ENCODE assay signal across 8 cellular contexts in the genomic region with DNA sequence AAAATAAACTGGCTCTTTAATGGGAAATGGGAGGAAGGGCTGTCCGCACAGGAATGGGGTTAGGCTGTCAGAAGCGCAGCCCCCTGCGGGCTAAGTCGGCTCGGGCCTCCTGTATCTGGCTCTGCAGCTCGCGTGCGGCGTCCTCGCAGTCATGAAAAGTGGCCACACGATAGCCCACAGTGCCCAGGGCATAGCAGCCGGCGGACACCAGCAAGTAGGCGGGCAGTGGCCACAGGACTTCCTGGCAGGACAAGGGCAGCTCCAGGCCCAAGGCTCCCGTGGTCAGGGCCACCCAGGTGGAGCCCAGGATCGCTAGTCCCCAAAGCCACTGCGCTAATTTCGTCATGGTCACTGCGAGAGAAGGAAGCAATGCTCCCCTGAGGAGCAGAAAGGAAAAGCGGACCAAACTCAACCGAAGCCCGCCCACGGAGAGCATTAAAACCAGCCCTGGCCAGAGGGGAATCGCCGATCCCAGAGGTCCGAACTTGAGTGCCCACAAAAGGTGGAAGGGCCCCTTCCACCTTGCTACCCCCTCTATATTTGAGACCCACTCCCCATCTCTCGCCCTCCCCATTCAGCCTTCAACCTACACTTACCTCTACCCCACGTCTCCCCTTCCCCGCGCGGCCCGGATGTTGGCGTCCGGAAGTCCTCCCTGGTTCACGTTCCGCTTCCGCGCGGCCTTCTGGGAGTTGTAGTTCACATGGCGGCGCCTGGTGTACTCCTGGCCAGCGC. TPM values are rescaled to one million over a fixed set of nuclear protein-coding genes. Genes with fewer than 3 reads are reported as not detected.
DNase-seq lines count a peak whose midpoint lies in the region; ATAC-seq and TF ChIP-seq lines count a peak whose summit lies in the region.

A gene with protein sequence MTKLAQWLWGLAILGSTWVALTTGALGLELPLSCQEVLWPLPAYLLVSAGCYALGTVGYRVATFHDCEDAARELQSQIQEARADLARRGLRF (minus strand): TSS at position 637 of the 735 bp plus-strand sequence. CDS start 291 bp downstream, at position 346.

- peak within 1 kb of the TSS; percentile 99 for H3K4me3 Mint-ChIP-seq in CD8-positive, alpha-beta T cell

- H3K9me3 Mint-ChIP-seq in CD8-positive, alpha-beta T cell: no peaks in the 10 kb centered on the region

- peak; percentile 68 for ATAC-seq in CD8-positive, alpha-beta T cell
- ATAC-seq in GM21367 (IDR thresholded peaks at IDR 0.05; ENCODE audit: unreplicated experiment) (peak; percentile 50), PC-3 (peak; percentile 63), mucosa of descending colon (peak; percentile 69)

- peak within 1 kb of the TSS; percentile 95 for H3K27ac Mint-ChIP-seq in CD8-positive, alpha-beta T cell

- H3K36me3 Mint-ChIP-seq in CD8-positive, alpha-beta T cell: peaks cover 17% of the 10 kb centered on the region

- peaks cover 36% of the 10 kb centered on the region for H3K4me1 Mint-ChIP-seq in CD8-positive, alpha-beta T cell (ENCODE audit: low read depth)

- DNase-seq in CD8-positive, alpha-beta T cell: peak; percentile 73 to 92 (median 87)
- DNase-seq in HuH-7.5 (ENCODE audit: low spot score): peak; percentile 85
- peak; percentile 88 for DNase-seq in PC-3
- DNase-seq in activated T-cell treated with anti-CD3 and anti-CD28 coated beads for 24 hours (ENCODE audit: low read depth): peak; percentile 83
- peak; percentile 86 for DNase-seq in epithelial cell of esophagus (ENCODE audit: low read depth)
- peak; percentile 94 to 95 (median 95) for DNase-seq in mucosa of descending colon
- peak; percentile 82 for DNase-seq in stimulated activated CD8-positive, alpha-beta memory T cell treated with anti-CD3 and anti-CD28 coated beads, Interleukin-4, amount 100 ng/mL, for 24 hours (ENCODE audit: low read depth)

- no peaks in the 10 kb centered on the region for H3K9me2 ChIP-seq in PC-3 (replicated peaks; ENCODE audit: low read length)

- peak within 1 kb of the TSS; percentile 54 for H3K27ac ChIP-seq in CD8-positive, alpha-beta T cell (ENCODE audit: low read depth, low read length)
- H3K27ac ChIP-seq in PC-3 (ENCODE audit: low read length): peak within 1 kb of the TSS; percentile 61

- no peak for TF ChIP-seq CTCF in CD8-positive, alpha-beta T cell (IDR thresholded peaks at IDR 0.05)
- TF ChIP-seq CTCF in PC-3 (conservative IDR thresholded peaks at IDR 0.05; ENCODE audit: low read depth, low read length) (no peak), epithelial cell of esophagus (IDR thresholded peaks at IDR 0.05; ENCODE audit: insufficient read depth, low read depth, low read length, missing control alignments) (no peak), mucosa of descending colon (IDR thresholded peaks at IDR 0.05) (no peak)

- intact Hi-C loops in CD8-positive, alpha-beta T cell (cut with DNase I, micrococcal nuclease): loop anchor here (1.0 to 10.0 kb wide), 6 partner anchors 33 to 882 kb away; a partner anchor contains a TSS
- intact Hi-C loops in PC-3 (cut with micrococcal nuclease): loop anchor here (5.0 kb wide), 1 partner anchor 168 kb away; a partner anchor contains a TSS
- intact Hi-C loops in mucosa of descending colon (cut with DNase I, micrococcal nuclease): no loop called here

- no peaks in the 10 kb centered on the region for H4K20me1 ChIP-seq in PC-3 (ENCODE audit: low read length)

- H2AFZ ChIP-seq in PC-3 (ENCODE audit: low read length): peak within 1 kb of the TSS; percentile 98

- POLR2A ChIA-PET in CD8-positive, alpha-beta T cell (lab: Charles Lee): interaction anchor here (1.0 kb wide), 2 partner anchors 9 to 12 kb away, joined by 3 read pairs; no protein-coding TSS in a partner anchor
- POLR2A ChIA-PET in PC-3 (lab: Charles Lee; ENCODE audit: unreplicated experiment): interaction anchor here (0.9 kb wide), 1 partner anchor 10 kb away, joined by 5 read pairs; no protein-coding TSS in a partner anchor

- peak within 1 kb of the TSS; percentile 82 for H3K9ac ChIP-seq in PC-3 (ENCODE audit: low read length)

- no peaks in the 10 kb centered on the region for H3K36me3 ChIP-seq in CD8-positive, alpha-beta T cell (ENCODE audit: insufficient read depth, low read length)
- H3K36me3 ChIP-seq in PC-3 (ENCODE audit: low read depth, low read length): peaks cover 3% of the 10 kb centered on the region; the same call in 1 of the 2 replicates
- H3K36me3 ChIP-seq in mucosa of descending colon (ENCODE audit: low read depth): no peaks in the 10 kb centered on the region

- H3F3A ChIP-seq in PC-3 (ENCODE audit: low read length, unreplicated experiment): no peaks in the 10 kb centered on the region

- H3K4me3 ChIP-seq in CD8-positive, alpha-beta T cell (ENCODE audit: low read depth, low read length): peak within 1 kb of the TSS; percentile 70
- peak within 1 kb of the TSS; percentile 74 for H3K4me3 ChIP-seq in PC-3 (ENCODE audit: low read length)
- peak within 1 kb of the TSS; percentile 88 for H3K4me3 ChIP-seq in epithelial cell of esophagus (ENCODE audit: low read length)
- peak within 1 kb of the TSS; percentile 53 for H3K4me3 ChIP-seq in mucosa of descending colon

- no peaks in the 10 kb centered on the region for H3K27me3 ChIP-seq in CD8-positive, alpha-beta T cell (ENCODE audit: insufficient read depth, low read length)
- H3K27me3 ChIP-seq in PC-3 (ENCODE audit: low read length): no peaks in the 10 kb centered on the region

- peaks cover 24% of the 10 kb centered on the region for H3K4me1 ChIP-seq in CD8-positive, alpha-beta T cell (ENCODE audit: insufficient read depth, low read length)
- H3K4me1 ChIP-seq in PC-3 (ENCODE audit: insufficient read depth, low read length) (peaks cover 27% of the 10 kb centered on the region), mucosa of descending colon (ENCODE audit: low read depth) (peaks cover 29% of the 10 kb centered on the region)

- H3K4me2 ChIP-seq in PC-3 (ENCODE audit: low read length): peak within 1 kb of the TSS; percentile 94

- no peaks in the 10 kb centered on the region for H3K9me3 ChIP-seq in CD8-positive, alpha-beta T cell (ENCODE audit: low read length)
- H3K9me3 ChIP-seq in PC-3 (ENCODE audit: low read length) (no peaks in the 10 kb centered on the region), mucosa of descending colon (no peaks in the 10 kb centered on the region)

- H3K27me3 Mint-ChIP-seq in CD8-positive, alpha-beta T cell (ENCODE audit: low read depth): peaks cover 4% of the 10 kb centered on the region

- H3K79me2 ChIP-seq in PC-3 (ENCODE audit: low read length): peaks cover 37% of the 10 kb centered on the region

- CTCF ChIA-PET in CD8-positive, alpha-beta T cell (lab: Charles Lee): interaction anchor here (1.0 to 1.8 kb wide), 4 partner anchors 33 to 140 kb away, joined by 3 to 5 read pairs (median 4); a partner anchor contains a TSS
- CTCF ChIA-PET in PC-3 (lab: Charles Lee): no interaction called here

- TSS peak; percentile 62 for BruUV-seq in PC-3 (replicated peaks; lab: Mats Ljungman, UMichigan)

RNA-seq across cellular contexts. Expression of the gene that starts here (rescaled TPM):
- total RNA-seq in CD8-positive, alpha-beta T cell: 10 to 100 TPM; 15.6 to 16.7 TPM
- total RNA-seq in PC-3 (2014; rRNA removed) (53.6 and 74.3 TPM in 2 replicates), mucosa of descending colon (100 to 1,000 TPM in 1 of 3 donors, 10 to 100 TPM in 2; 76.3 to 106 (median 78.4) TPM)

Comparison
In these comparisons a context has a peak if more than half of its experiments do, and no peak if none do; other contexts are left out.
1. Peak in every context shown above with its lines: DNase-seq, ATAC-seq, H3K4me3 ChIP-seq and H3K27ac ChIP-seq.
2. intact Hi-C loops: an anchor here in CD8-positive, alpha-beta T cell (1.0 to 10.0 kb wide) and PC-3 (5.0 kb wide); none called in mucosa of descending colon.